ENCODE assay signal across 1 cellular context in the genomic region with DNA sequence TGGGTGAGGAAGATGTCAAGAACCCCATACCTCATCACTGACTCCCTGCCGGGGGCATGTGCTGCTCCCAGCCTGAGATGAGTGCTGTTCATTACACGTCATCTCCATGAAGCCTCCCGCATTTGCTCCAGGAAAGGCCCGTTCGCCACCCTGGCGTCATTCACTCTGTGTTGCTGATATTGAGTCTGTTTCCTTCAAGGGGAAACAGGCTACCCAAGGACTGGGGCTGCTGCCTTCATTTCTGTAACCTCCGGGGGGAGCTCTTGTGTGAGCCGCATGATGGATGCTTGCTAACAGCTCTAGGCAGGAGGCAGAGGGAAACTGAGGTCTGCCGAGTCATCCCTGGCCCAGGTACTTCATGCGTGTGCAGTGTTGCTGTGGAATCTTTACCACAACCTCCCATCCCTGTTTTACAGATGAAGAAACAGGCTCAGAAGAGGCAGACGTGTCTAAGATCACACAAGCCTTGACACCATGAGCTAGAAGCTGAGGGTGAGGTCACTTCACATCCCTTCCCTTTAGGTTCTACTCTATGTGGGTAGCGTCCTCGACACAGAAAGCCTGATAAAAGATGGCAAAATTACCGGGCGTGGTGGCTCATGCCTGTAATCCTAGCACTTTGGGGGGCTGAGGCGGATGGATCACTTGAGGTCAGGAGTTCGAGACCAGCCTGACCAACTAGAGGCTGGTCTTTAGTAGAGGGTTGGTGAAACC.
TF ChIP-seq lines count a peak whose summit lies in the region.

No MANE protein-coding gene starts in this region.

TF ChIP-seq in HCT116, 20 proteins besides CTCF, POLR2A, EP300 and RAD21:
- TF ChIP-seq SRF (IDR thresholded peaks at IDR 0.05; ENCODE audit: low read depth) = no peak
- no peak for TF ChIP-seq EZH2phosphoT487 (IDR thresholded peaks at IDR 0.05; ENCODE audit: borderline replicate concordance)
- TF ChIP-seq FOSL1 (IDR thresholded peaks at IDR 0.05; ENCODE audit: low read depth) = no peak
- TF ChIP-seq, protein P1, sequence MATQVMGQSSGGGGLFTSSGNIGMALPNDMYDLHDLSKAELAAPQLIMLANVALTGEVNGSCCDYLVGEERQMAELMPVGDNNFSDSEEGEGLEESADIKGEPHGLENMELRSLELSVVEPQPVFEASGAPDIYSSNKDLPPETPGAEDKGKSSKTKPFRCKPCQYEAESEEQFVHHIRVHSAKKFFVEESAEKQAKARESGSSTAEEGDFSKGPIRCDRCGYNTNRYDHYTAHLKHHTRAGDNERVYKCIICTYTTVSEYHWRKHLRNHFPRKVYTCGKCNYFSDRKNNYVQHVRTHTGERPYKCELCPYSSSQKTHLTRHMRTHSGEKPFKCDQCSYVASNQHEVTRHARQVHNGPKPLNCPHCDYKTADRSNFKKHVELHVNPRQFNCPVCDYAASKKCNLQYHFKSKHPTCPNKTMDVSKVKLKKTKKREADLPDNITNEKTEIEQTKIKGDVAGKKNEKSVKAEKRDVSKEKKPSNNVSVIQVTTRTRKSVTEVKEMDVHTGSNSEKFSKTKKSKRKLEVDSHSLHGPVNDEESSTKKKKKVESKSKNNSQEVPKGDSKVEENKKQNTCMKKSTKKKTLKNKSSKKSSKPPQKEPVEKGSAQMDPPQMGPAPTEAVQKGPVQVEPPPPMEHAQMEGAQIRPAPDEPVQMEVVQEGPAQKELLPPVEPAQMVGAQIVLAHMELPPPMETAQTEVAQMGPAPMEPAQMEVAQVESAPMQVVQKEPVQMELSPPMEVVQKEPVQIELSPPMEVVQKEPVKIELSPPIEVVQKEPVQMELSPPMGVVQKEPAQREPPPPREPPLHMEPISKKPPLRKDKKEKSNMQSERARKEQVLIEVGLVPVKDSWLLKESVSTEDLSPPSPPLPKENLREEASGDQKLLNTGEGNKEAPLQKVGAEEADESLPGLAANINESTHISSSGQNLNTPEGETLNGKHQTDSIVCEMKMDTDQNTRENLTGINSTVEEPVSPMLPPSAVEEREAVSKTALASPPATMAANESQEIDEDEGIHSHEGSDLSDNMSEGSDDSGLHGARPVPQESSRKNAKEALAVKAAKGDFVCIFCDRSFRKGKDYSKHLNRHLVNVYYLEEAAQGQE (IDR thresholded peaks at IDR 0.05; ENCODE audit: low read depth) = no peak
- no peak for TF ChIP-seq TCF7L2 (IDR thresholded peaks at IDR 0.05; ENCODE audit: borderline replicate concordance, extremely low read depth, insufficient read depth, insufficient read length)
- TF ChIP-seq JUND (IDR thresholded peaks at IDR 0.05) = no peak
- no peak for TF ChIP-seq EGR1 (IDR thresholded peaks at IDR 0.05; ENCODE audit: low read depth)
- TF ChIP-seq SP1 (IDR thresholded peaks at IDR 0.05; ENCODE audit: low read depth) = no peak
- TF ChIP-seq ZFX (IDR thresholded peaks at IDR 0.05) = no peak
- TF ChIP-seq, protein P2, sequence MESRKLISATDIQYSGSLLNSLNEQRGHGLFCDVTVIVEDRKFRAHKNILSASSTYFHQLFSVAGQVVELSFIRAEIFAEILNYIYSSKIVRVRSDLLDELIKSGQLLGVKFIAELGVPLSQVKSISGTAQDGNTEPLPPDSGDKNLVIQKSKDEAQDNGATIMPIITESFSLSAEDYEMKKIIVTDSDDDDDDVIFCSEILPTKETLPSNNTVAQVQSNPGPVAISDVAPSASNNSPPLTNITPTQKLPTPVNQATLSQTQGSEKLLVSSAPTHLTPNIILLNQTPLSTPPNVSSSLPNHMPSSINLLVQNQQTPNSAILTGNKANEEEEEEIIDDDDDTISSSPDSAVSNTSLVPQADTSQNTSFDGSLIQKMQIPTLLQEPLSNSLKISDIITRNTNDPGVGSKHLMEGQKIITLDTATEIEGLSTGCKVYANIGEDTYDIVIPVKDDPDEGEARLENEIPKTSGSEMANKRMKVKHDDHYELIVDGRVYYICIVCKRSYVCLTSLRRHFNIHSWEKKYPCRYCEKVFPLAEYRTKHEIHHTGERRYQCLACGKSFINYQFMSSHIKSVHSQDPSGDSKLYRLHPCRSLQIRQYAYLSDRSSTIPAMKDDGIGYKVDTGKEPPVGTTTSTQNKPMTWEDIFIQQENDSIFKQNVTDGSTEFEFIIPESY (IDR thresholded peaks at IDR 0.05; ENCODE audit: extremely low read depth, insufficient replicate concordance, low read length) = no peak
- TF ChIP-seq, protein P3, sequence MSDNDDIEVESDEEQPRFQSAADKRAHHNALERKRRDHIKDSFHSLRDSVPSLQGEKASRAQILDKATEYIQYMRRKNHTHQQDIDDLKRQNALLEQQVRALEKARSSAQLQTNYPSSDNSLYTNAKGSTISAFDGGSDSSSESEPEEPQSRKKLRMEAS (IDR thresholded peaks at IDR 0.05) = no peak
- TF ChIP-seq CBX3 (IDR thresholded peaks at IDR 0.05; ENCODE audit: low read depth) = no peak
